In genomic region chr1:226627050-226627755, GRCh38 we compare ENCODE assay signal across 12 cellular contexts.
DNase-seq lines count a peak whose midpoint lies in the region; ATAC-seq and TF ChIP-seq lines count a peak whose summit lies in the region.
"Had no signal": no experiment of that assay in that cellular context is flagged by ENCODE, and none has a peak within 500 bp of the region (broad histone marks: within the 10 kb centered on the region; RNA-seq: fewer than 3 reads in every experiment).

No MANE protein-coding gene starts in this region.

- H3K4me3 Mint-ChIP-seq in activated naive CD4-positive, alpha-beta T cell treated with anti-CD3 and anti-CD28 coated beads, Interleukin-2, amount 50 U/mL, for 24 hours = peak overlapping the region; percentile 81

- intact Hi-C loops in left colon (cut with DNase I, micrococcal nuclease) (no loop called here), tibial artery (cut with DNase I; ENCODE audit: low total_unique reads) (no loop called here)

- no peaks in the 10 kb centered on the region for H3K27me3 Mint-ChIP-seq in activated naive CD4-positive, alpha-beta T cell treated with anti-CD3 and anti-CD28 coated beads, Interleukin-2, amount 50 U/mL, for 24 hours

- 0 out of 2 replicates have a peak, but pooled peaks cover under 1% of the 10 kb centered on the region for H3K27me3 ChIP-seq in OCI-LY3 (ENCODE audit: low read depth, low read length)
- H3K27me3 ChIP-seq in tibial artery = no peaks in the 10 kb centered on the region
- H3K27me3 ChIP-seq: adrenal gland had no signal

- H3K36me3 ChIP-seq in OCI-LY3 (replicated peaks; ENCODE audit: low read depth, low read length) (no peaks in the 10 kb centered on the region), tibial artery (no peaks in the 10 kb centered on the region)
- H3K36me3 ChIP-seq: adrenal gland had no signal

- peaks cover 46% of the 10 kb centered on the region for H3K4me1 Mint-ChIP-seq in activated naive CD4-positive, alpha-beta T cell treated with anti-CD3 and anti-CD28 coated beads, Interleukin-2, amount 50 U/mL, for 24 hours

- H3K4me3 ChIP-seq in OCI-LY3 (ENCODE audit: low read length) (no peak overlapping the region), tibial artery (no peak overlapping the region)
- H3K4me3 ChIP-seq: adrenal gland, SK-N-MC had no signal

- H3K79me2 ChIP-seq in OCI-LY3 (ENCODE audit: low read length) = no peaks in the 10 kb centered on the region

- no peak for DNase-seq in activated naive CD4-positive, alpha-beta T cell treated with anti-CD3 and anti-CD28 coated beads, Interleukin-2, amount 50 U/mL, for 16 hours
- peak in 1 of 2 donors; percentile 11 for DNase-seq in left colon
- peak; percentile 16 to 39 for DNase-seq in tibial artery
- DNase-seq in substantia nigra (lab: John Stamatoyannopoulos, UW) = no peak
- DNase-seq in HPDE6-E6E7 (ENCODE audit: extremely low spot score) = no peak
- DNase-seq: NCI-H524 treated with DMSO at 0.1 percent for 48 hours had no signal

- TF ChIP-seq CTCF in OCI-LY3 (IDR thresholded peaks at IDR 0.05; ENCODE audit: low read depth, low read length) (no peak), tibial artery (IDR thresholded peaks at IDR 0.05) (no peak)

- peaks cover 9% of the 10 kb centered on the region for H3K4me1 ChIP-seq in OCI-LY3 (ENCODE audit: low read length)
- H3K4me1 ChIP-seq in tibial artery = peaks cover 0 to 16% (median 8%) of the 10 kb centered on the region in 4 donors
- H3K4me1 ChIP-seq: adrenal gland had no signal

- H3K9me3 ChIP-seq in OCI-LY3 (ENCODE audit: insufficient read depth, low read length) (no peaks in the 10 kb centered on the region), tibial artery (peaks cover 0 to 2% (median 0%) of the 10 kb centered on the region in 3 donors)
- H3K9me3 ChIP-seq: adrenal gland had no signal

- no peaks in the 10 kb centered on the region for H4K20me1 ChIP-seq in OCI-LY3 (ENCODE audit: insufficient read depth, low read length)

- peaks cover 7% of the 10 kb centered on the region for H3K36me3 Mint-ChIP-seq in activated naive CD4-positive, alpha-beta T cell treated with anti-CD3 and anti-CD28 coated beads, Interleukin-2, amount 50 U/mL, for 24 hours

- H3K27ac ChIP-seq in OCI-LY3 (ENCODE audit: low read length) = no peak overlapping the region
- peak overlapping the region; percentile 24 to 42 for H3K27ac ChIP-seq in tibial artery
- no peak overlapping the region for H3K27ac ChIP-seq in substantia nigra (ENCODE audit: low read depth, low read length, poor library complexity, severe bottlenecking)
- H3K27ac ChIP-seq: adrenal gland, SK-N-MC had no signal

- H3K27ac Mint-ChIP-seq in activated naive CD4-positive, alpha-beta T cell treated with anti-CD3 and anti-CD28 coated beads, Interleukin-2, amount 50 U/mL, for 24 hours = peak overlapping the region; percentile 90
- H3K27ac Mint-ChIP-seq: progenitor cell of endocrine pancreas had no signal

- H3K9me3 Mint-ChIP-seq in activated naive CD4-positive, alpha-beta T cell treated with anti-CD3 and anti-CD28 coated beads, Interleukin-2, amount 50 U/mL, for 24 hours = no peaks in the 10 kb centered on the region

- H3K9ac ChIP-seq in OCI-LY3 (ENCODE audit: low read length) = no peak overlapping the region

- ATAC-seq in left colon (peak; percentile 78), HG03469 (IDR thresholded peaks at IDR 0.05; ENCODE audit: unreplicated experiment) (no peak)

- 0 out of 2 replicates have a peak overlapping the region, but pooled peaks have one; percentile 77 for H2AFZ ChIP-seq in OCI-LY3 (ENCODE audit: low read depth, low read length)

- no peak overlapping the region for H3K4me2 ChIP-seq in OCI-LY3 (ENCODE audit: low read length)

Comparison
In these comparisons a context has a peak if more than half of its experiments do, and no peak if none do; other contexts are left out.
1. DNase-seq: peak in tibial artery (2 of 2); none in activated naive CD4-positive, alpha-beta T cell treated with anti-CD3 and anti-CD28 coated beads, Interleukin-2, amount 50 U/mL, for 16 hours (single experiment), substantia nigra (0 of 49) and HPDE6-E6E7 (single experiment).
2. H3K27ac ChIP-seq: peak in tibial artery (2 of 2); none in OCI-LY3 (single experiment) and substantia nigra (single experiment).